Comparison of ENCODE assay signal across 1 cellular context in genomic region chr20:62635852-62636251, GRCh38.
TF ChIP-seq lines count a peak whose summit lies in the region.

No MANE protein-coding gene starts in this region.

TF ChIP-seq in GM23338, 12 proteins besides CTCF, POLR2A, EP300 and RAD21 (continued from another document):
- no peak for TF ChIP-seq ETS1 (IDR thresholded peaks at IDR 0.05)
- TF ChIP-seq EZH2phosphoT487 (IDR thresholded peaks at IDR 0.05; ENCODE audit: unreplicated experiment): no peak
- TF ChIP-seq, protein P1, sequence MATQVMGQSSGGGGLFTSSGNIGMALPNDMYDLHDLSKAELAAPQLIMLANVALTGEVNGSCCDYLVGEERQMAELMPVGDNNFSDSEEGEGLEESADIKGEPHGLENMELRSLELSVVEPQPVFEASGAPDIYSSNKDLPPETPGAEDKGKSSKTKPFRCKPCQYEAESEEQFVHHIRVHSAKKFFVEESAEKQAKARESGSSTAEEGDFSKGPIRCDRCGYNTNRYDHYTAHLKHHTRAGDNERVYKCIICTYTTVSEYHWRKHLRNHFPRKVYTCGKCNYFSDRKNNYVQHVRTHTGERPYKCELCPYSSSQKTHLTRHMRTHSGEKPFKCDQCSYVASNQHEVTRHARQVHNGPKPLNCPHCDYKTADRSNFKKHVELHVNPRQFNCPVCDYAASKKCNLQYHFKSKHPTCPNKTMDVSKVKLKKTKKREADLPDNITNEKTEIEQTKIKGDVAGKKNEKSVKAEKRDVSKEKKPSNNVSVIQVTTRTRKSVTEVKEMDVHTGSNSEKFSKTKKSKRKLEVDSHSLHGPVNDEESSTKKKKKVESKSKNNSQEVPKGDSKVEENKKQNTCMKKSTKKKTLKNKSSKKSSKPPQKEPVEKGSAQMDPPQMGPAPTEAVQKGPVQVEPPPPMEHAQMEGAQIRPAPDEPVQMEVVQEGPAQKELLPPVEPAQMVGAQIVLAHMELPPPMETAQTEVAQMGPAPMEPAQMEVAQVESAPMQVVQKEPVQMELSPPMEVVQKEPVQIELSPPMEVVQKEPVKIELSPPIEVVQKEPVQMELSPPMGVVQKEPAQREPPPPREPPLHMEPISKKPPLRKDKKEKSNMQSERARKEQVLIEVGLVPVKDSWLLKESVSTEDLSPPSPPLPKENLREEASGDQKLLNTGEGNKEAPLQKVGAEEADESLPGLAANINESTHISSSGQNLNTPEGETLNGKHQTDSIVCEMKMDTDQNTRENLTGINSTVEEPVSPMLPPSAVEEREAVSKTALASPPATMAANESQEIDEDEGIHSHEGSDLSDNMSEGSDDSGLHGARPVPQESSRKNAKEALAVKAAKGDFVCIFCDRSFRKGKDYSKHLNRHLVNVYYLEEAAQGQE (IDR thresholded peaks at IDR 0.05; ENCODE audit: unreplicated experiment): no peak
- TF ChIP-seq ZNF114 (CRISPR knock-in tag; IDR thresholded peaks at IDR 0.05): no peak
- TF ChIP-seq ZNF331 (CRISPR knock-in tag; IDR thresholded peaks at IDR 0.05; ENCODE audit: low read depth): no peak
- no peak for TF ChIP-seq POLR2AphosphoS5 (IDR thresholded peaks at IDR 0.05; ENCODE audit: low read depth)
- no peak for TF ChIP-seq STAT1 (IDR thresholded peaks at IDR 0.05; ENCODE audit: unreplicated experiment)
- no peak for TF ChIP-seq ZNF462 (CRISPR knock-in tag; IDR thresholded peaks at IDR 0.05)
- no peak for TF ChIP-seq CREB1 (CRISPR knock-in tag; IDR thresholded peaks at IDR 0.05; ENCODE audit: low read depth)
TF ChIP-seq in GM23338: peak in this region for 0.
